Comparison of ENCODE assay signal across 8 cellular contexts in genomic region chr1:224430511-224431113, GRCh38. TPM values are rescaled to one million over a fixed set of nuclear protein-coding genes. Genes with fewer than 3 reads are reported as not detected.
DNase-seq lines count a peak whose midpoint lies in the region; ATAC-seq and TF ChIP-seq lines count a peak whose summit lies in the region.

No MANE protein-coding gene starts in this region.

- DNase-seq in ACHN: peak; percentile 81
- DNase-seq in GM12864 (ENCODE audit: low read depth): peak; percentile 15
- DNase-seq in Jurkat, Clone E6-1 (ENCODE audit: low read depth, low spot score): peak; percentile 75
- DNase-seq in activated CD8-positive, alpha-beta T cell treated with anti-CD3 and anti-CD28 coated beads, Interleukin-2, amount 10 ng/mL, durations not matched to agents 7 days and 5 days: peak; percentile 62
- peak; percentile 26 for DNase-seq in globus pallidus (ENCODE audit: low spot score)
- no peak for DNase-seq in smooth muscle cell (lab: John Stamatoyannopoulos, UW; ENCODE audit: unreplicated experiment)
- no peak for DNase-seq in testis

- no peaks in the 10 kb centered on the region for H3K9me3 ChIP-seq in smooth muscle cell (replicated peaks; ENCODE audit: low read depth)
- no peaks in the 10 kb centered on the region for H3K9me3 ChIP-seq in testis

- H3K4me1 ChIP-seq in smooth muscle cell (ENCODE audit: low read depth) (peaks cover 39% of the 10 kb centered on the region), testis (peaks cover 25% of the 10 kb centered on the region)

- CTCF ChIA-PET in activated CD8-positive, alpha-beta T cell treated with anti-CD3 and anti-CD28 coated beads, Interleukin-2, amount 10 ng/mL, durations not matched to agents 7 days and 5 days (lab: Charles Lee): interaction anchor here (0.9 to 8.1 kb wide), 5 partner anchors 12 to 67 kb away, joined by 3 to 65 read pairs (median 3); no protein-coding TSS in a partner anchor

- ATAC-seq in activated CD8-positive, alpha-beta T cell treated with anti-CD3 and anti-CD28 coated beads, Interleukin-2, amount 10 ng/mL, durations not matched to agents 7 days and 5 days: no peak
- ATAC-seq in GM18520 (IDR thresholded peaks at IDR 0.05; ENCODE audit: unreplicated experiment): no peak

- in situ Hi-C loops in ACHN (cut with HindIII; ENCODE audit: low pct_ligation_motif_present, low pct_unique_long_range_greater_than_20kb, low sequenced_read_pairs): no loop called here

- H3K27me3 ChIP-seq in smooth muscle cell (ENCODE audit: low read depth): no peaks in the 10 kb centered on the region
- no peaks in the 10 kb centered on the region for H3K27me3 ChIP-seq in testis

- POLR2A ChIA-PET in activated CD8-positive, alpha-beta T cell treated with anti-CD3 and anti-CD28 coated beads, Interleukin-2, amount 10 ng/mL, durations not matched to agents 7 days and 5 days (lab: Charles Lee): interaction anchor here (1.2 to 1.4 kb wide), 2 partner anchors 13 to 43 kb away, joined by 3 read pairs; no protein-coding TSS in a partner anchor

- H3K27ac ChIP-seq in smooth muscle cell (ENCODE audit: low read depth) (peak overlapping the region; percentile 71), testis (peak overlapping the region in 1 of 2 donors; percentile 98)

- TF ChIP-seq POLR2A in testis (IDR thresholded peaks at IDR 0.05): no peak

- intact Hi-C loops in testis (cut with DNase I; ENCODE audit: low total_unique reads): no loop called here

- peaks cover 47% of the 10 kb centered on the region for H3K36me3 Mint-ChIP-seq in activated CD8-positive, alpha-beta T cell treated with anti-CD3 and anti-CD28 coated beads, Interleukin-2, amount 10 ng/mL, durations not matched to agents 7 days and 5 days (ENCODE audit: low read depth)

- H3K36me3 ChIP-seq in smooth muscle cell (ENCODE audit: low read depth) (peaks cover 5% of the 10 kb centered on the region), testis (ENCODE audit: low read depth, missing control alignments) (no peaks in the 10 kb centered on the region)

- no peak overlapping the region for H3K4me3 ChIP-seq in GM12864 (ENCODE audit: low read depth, low read length)
- no peak overlapping the region for H3K4me3 ChIP-seq in Jurkat, Clone E6-1 (ENCODE audit: low read length)
- peak overlapping the region; percentile 90 for H3K4me3 ChIP-seq in smooth muscle cell
- no peak overlapping the region for H3K4me3 ChIP-seq in testis

- TF ChIP-seq CTCF in GM12864 (IDR thresholded peaks at IDR 0.05; ENCODE audit: low read depth, low read length, missing control alignments): no peak
- no peak for TF ChIP-seq CTCF in smooth muscle cell (IDR thresholded peaks at IDR 0.05; ENCODE audit: borderline replicate concordance, insufficient read depth, poor library complexity, severe bottlenecking)
- no peak for TF ChIP-seq CTCF in testis (IDR thresholded peaks at IDR 0.05)

- peak overlapping the region; percentile 97 for H3K4me2 ChIP-seq in smooth muscle cell

- no peak overlapping the region for H2AFZ ChIP-seq in smooth muscle cell (ENCODE audit: low read depth)

- H3K9me3 Mint-ChIP-seq in activated CD8-positive, alpha-beta T cell treated with anti-CD3 and anti-CD28 coated beads, Interleukin-2, amount 10 ng/mL, durations not matched to agents 7 days and 5 days (ENCODE audit: insufficient read depth): no peaks in the 10 kb centered on the region

- peak overlapping the region; percentile 62 for H3K4me3 Mint-ChIP-seq in activated CD8-positive, alpha-beta T cell treated with anti-CD3 and anti-CD28 coated beads, Interleukin-2, amount 10 ng/mL, durations not matched to agents 7 days and 5 days

- peaks cover 51% of the 10 kb centered on the region for H3K4me1 Mint-ChIP-seq in activated CD8-positive, alpha-beta T cell treated with anti-CD3 and anti-CD28 coated beads, Interleukin-2, amount 10 ng/mL, durations not matched to agents 7 days and 5 days (ENCODE audit: low read depth)

- peak overlapping the region; percentile 80 for H3K27ac Mint-ChIP-seq in activated CD8-positive, alpha-beta T cell treated with anti-CD3 and anti-CD28 coated beads, Interleukin-2, amount 10 ng/mL, durations not matched to agents 7 days and 5 days

- no peaks in the 10 kb centered on the region for H3K27me3 Mint-ChIP-seq in activated CD8-positive, alpha-beta T cell treated with anti-CD3 and anti-CD28 coated beads, Interleukin-2, amount 10 ng/mL, durations not matched to agents 7 days and 5 days (ENCODE audit: low read depth)

- H3K79me2 ChIP-seq in smooth muscle cell (ENCODE audit: low read depth): peaks cover 90% of the 10 kb centered on the region

- H3F3A ChIP-seq in smooth muscle cell (ENCODE audit: low read depth): peaks cover 20% of the 10 kb centered on the region

- peaks cover 85% of the 10 kb centered on the region for H4K20me1 ChIP-seq in smooth muscle cell (ENCODE audit: low read depth)

- peak overlapping the region; percentile 7 for H3K9ac ChIP-seq in smooth muscle cell (ENCODE audit: low read depth)

- 50% methylated on average over 2 of the region's 2 CpGs for WGBS in smooth muscle cell (ENCODE audit: low lambda C conversion rate)
- 47 to 61% methylated on average over 2 of the region's 2 CpGs for WGBS in testis, 2 donors

RNA-seq across cellular contexts. Expression of gene WDR26, which starts 4.0 kb away (rescaled TPM):
- polyA plus RNA-seq in Jurkat, Clone E6-1 (2012; ENCODE audit: insufficient read depth, insufficient read length): 46.3 TPM
- 10 to 100 TPM; 63.8 to 66.2 TPM for total RNA-seq in activated CD8-positive, alpha-beta T cell treated with anti-CD3 and anti-CD28 coated beads, Interleukin-2, amount 10 ng/mL, durations not matched to agents 7 days and 5 days
- total RNA-seq in smooth muscle cell (79.5 and 81.4 TPM in 2 replicates), testis (100 to 1,000 TPM in 1 of 2 donors, 10 to 100 TPM in 1; 86.1 to 104 TPM)
- polyA plus RNA-seq in smooth muscle cell (8.6 and 12.0 TPM in 2 replicates), testis (ENCODE audit: insufficient read depth, low read depth, low replicate concordance) (105 TPM)

Comparison
In these comparisons a context has a peak if more than half of its experiments do, and no peak if none do; other contexts are left out.
1. DNase-seq: peak in ACHN (single experiment), GM12864 (single experiment), Jurkat, Clone E6-1 (single experiment), activated CD8-positive, alpha-beta T cell treated with anti-CD3 and anti-CD28 coated beads, Interleukin-2, amount 10 ng/mL, durations not matched to agents 7 days and 5 days (single experiment) and globus pallidus (single experiment); none in smooth muscle cell (single experiment) and testis (single experiment).